ENCODE assay signal across 17 cellular contexts in genomic region chr6:142303191-142303564, GRCh38. TPM values are rescaled to one million over a fixed set of nuclear protein-coding genes. Genes with fewer than 3 reads are reported as not detected.
A peak's percentile ranks its signal among the peaks of the same experiment; 100 is the strongest.
DNase-seq lines count a peak whose midpoint lies in the region; ATAC-seq and TF ChIP-seq lines count a peak whose summit lies in the region.
"Had no signal": no experiment of that assay in that cellular context is flagged by ENCODE, and none has a peak within 500 bp of the region (broad histone marks: within the 10 kb centered on the region; RNA-seq: fewer than 3 reads in every experiment).

No MANE protein-coding gene starts in this region.

- H3K4me3 ChIP-seq in LNCaP clone FGC (ENCODE audit: low read depth, low read length) (peak overlapping the region; percentile 44), fibroblast of pulmonary artery (replicated peaks; ENCODE audit: low read depth, low read length) (peak overlapping the region; percentile 1), neuronal stem cell (ENCODE audit: low read length in 2 of 2) (no peak overlapping the region)
- H3K4me3 ChIP-seq: GM12878, lung had no signal

- H3K79me1 ChIP-seq in neuronal stem cell (ENCODE audit: low read depth, low read length), result no peaks in the 10 kb centered on the region

- no peak overlapping the region for H3K23ac ChIP-seq in neuronal stem cell (ENCODE audit: low read depth, low read length, poor library complexity)

- no peak overlapping the region for H2BK120ac ChIP-seq in neuronal stem cell (ENCODE audit: low read depth, low read length)

- no peak overlapping the region for H3K4ac ChIP-seq in neuronal stem cell (ENCODE audit: low read length)

- intact Hi-C loops in CD14-positive monocyte (cut with micrococcal nuclease), result no loop called here

- H3K27me3 Mint-ChIP-seq in nephron progenitor cell (ENCODE audit: low read depth, poor library complexity) (peaks cover 37% of the 10 kb centered on the region), CD14-positive monocyte (ENCODE audit: low read depth in 3 of 3) (peaks cover 27 to 34% (median 28%) of the 10 kb centered on the region in 3 donors)

- H3K27ac ChIP-seq in C4-2B (peak overlapping the region; percentile 88; the same call in 1 of the 2 replicates), neuronal stem cell (replicated peaks; ENCODE audit: low read length) (no peak overlapping the region)
- H3K27ac ChIP-seq: cardiac muscle cell had no signal

- no peaks in the 10 kb centered on the region for H3K36me3 ChIP-seq in neuronal stem cell (replicated peaks in 1 of 2; ENCODE audit: control insufficient read depth in 2 of 2, insufficient read depth in 2 of 2, low read length in 2 of 2)
- H3K36me3 ChIP-seq: cardiac muscle cell had no signal

- H3K14ac ChIP-seq in neuronal stem cell (ENCODE audit: low read length), result no peak overlapping the region

- H4K8ac ChIP-seq in neuronal stem cell (ENCODE audit: low read depth, low read length), result no peak overlapping the region

- H2AK5ac ChIP-seq in neuronal stem cell (ENCODE audit: low read depth, low read length), result no peak overlapping the region

- DNase-seq in LNCaP clone FGC (ENCODE audit: low read depth) (no peak), fibroblast of pulmonary artery (ENCODE audit: low read depth) (no peak), nephron progenitor cell (no peak), CD14-positive monocyte (ENCODE audit: low spot score) (no peak), NCI-H1048 (lab: John Stamatoyannopoulos, UW) (no peak), neuronal stem cell (ENCODE audit: low spot score) (no peak)
- DNase-seq: activated naive CD4-positive, alpha-beta T cell treated with Interleukin-2 at 50 U/mL for 16 hours; DMS79 treated with DMSO at 0.1 percent for 48 hours; NCI-H1417 treated with DMSO at 0.1 percent for 48 hours; NCI-H524; T1000 had no signal

- peak overlapping the region; percentile 91 for H3K4me3 Mint-ChIP-seq in nephron progenitor cell
- H3K4me3 Mint-ChIP-seq in CD14-positive monocyte, result peak overlapping the region in 1 of 2 donors; percentile 93
- H3K4me3 Mint-ChIP-seq: IgD-negative memory B cell had no signal

- no peak for ATAC-seq in HG02610 (IDR thresholded peaks at IDR 0.05; ENCODE audit: unreplicated experiment)
- ATAC-seq: GM12878 had no signal

- no peak overlapping the region for H2BK5ac ChIP-seq in neuronal stem cell (ENCODE audit: low read length)

- H3K9me3 ChIP-seq in neuronal stem cell (replicated peaks in 1 of 2; ENCODE audit: control insufficient read depth in 2 of 2, insufficient read depth in 1 of 2, low read depth in 1 of 2, low read length in 2 of 2), result no peaks in the 10 kb centered on the region

- WGBS in neuronal stem cell (ENCODE audit: extremely low coverage in 2 of 2, insufficient read length in 2 of 2, insufficient replicate concordance in 1 of 2), 2 donors, result no CpG with 5 or more reads among the region's 1 CpG

- H3K9me3 Mint-ChIP-seq in nephron progenitor cell (no peaks in the 10 kb centered on the region), CD14-positive monocyte (peaks cover 0 to 8% (median 2%) of the 10 kb centered on the region in 7 donors)

- H3K36me3 Mint-ChIP-seq in nephron progenitor cell (ENCODE audit: low read depth) (no peaks in the 10 kb centered on the region), CD14-positive monocyte (peaks cover 0 to 7% of the 10 kb centered on the region in 2 donors)
- H3K36me3 Mint-ChIP-seq: IgD-negative memory B cell had no signal

- H2BK15ac ChIP-seq in neuronal stem cell (ENCODE audit: low read length), result no peak overlapping the region

- H3K9ac ChIP-seq in neuronal stem cell (ENCODE audit: low read depth, low read length, poor library complexity), result no peak overlapping the region

- H2BK12ac ChIP-seq in neuronal stem cell (ENCODE audit: low read length), result no peak overlapping the region

- H3K4me1 ChIP-seq in neuronal stem cell (ENCODE audit: control insufficient read depth in 2 of 2, insufficient read depth in 1 of 2, low read depth in 1 of 2, low read length in 2 of 2), result peaks cover 1 to 3% of the 10 kb centered on the region in 2 donors

- no peak overlapping the region for H2AFZ ChIP-seq in neuronal stem cell (ENCODE audit: low read length)

- H3K4me1 Mint-ChIP-seq in nephron progenitor cell (peaks cover 6% of the 10 kb centered on the region), CD14-positive monocyte (peaks cover 15% of the 10 kb centered on the region)

- H3K27ac Mint-ChIP-seq in nephron progenitor cell, result no peak overlapping the region
- H3K27ac Mint-ChIP-seq in CD14-positive monocyte, result no peak overlapping the region
- H3K27ac Mint-ChIP-seq: IgD-negative memory B cell had no signal

- H3K18ac ChIP-seq in neuronal stem cell (ENCODE audit: low read length), result no peak overlapping the region

- peaks cover 0 to 14% (median 0%) of the 10 kb centered on the region in 3 experiments for H3K27me3 ChIP-seq in neuronal stem cell (ENCODE audit: control insufficient read depth in 3 of 3, insufficient read depth in 3 of 3, low read depth in 1 of 3, low read length in 3 of 3)

- no peak overlapping the region for H4K91ac ChIP-seq in neuronal stem cell (ENCODE audit: low read depth, low read length, poor library complexity)

- H3K4me2 ChIP-seq in neuronal stem cell (ENCODE audit: insufficient read depth, low read length, poor library complexity, severe bottlenecking), result no peak overlapping the region

- TF ChIP-seq CTCF in C4-2B (conservative IDR thresholded peaks at IDR 0.05) (no peak), LNCaP clone FGC (IDR thresholded peaks at IDR 0.05; ENCODE audit: control insufficient read depth, extremely low read depth, insufficient read depth) (no peak), fibroblast of pulmonary artery (IDR thresholded peaks at IDR 0.05; ENCODE audit: low read length, missing control alignments) (no peak), nephron progenitor cell (IDR thresholded peaks at IDR 0.05) (no peak), CD14-positive monocyte (IDR thresholded peaks at IDR 0.05) (no peak)

RNA-seq across cellular contexts. Expression of gene ADGRG6, which starts 1.4 kb away (rescaled TPM):
- under 1 TPM in 1 of 2 donors, not detected in 1; 0.18 TPM for polyA plus RNA-seq in CD14-positive monocyte
- polyA plus RNA-seq in neuronal stem cell (2013, experiment 1 of 2), result 0.47 TPM
- polyA plus RNA-seq in neuronal stem cell (2013, experiment 2 of 2), result 0.40 TPM
- polyA plus RNA-seq: IgD-negative memory B cell had no signal

Comparison
In these comparisons a context has a peak if more than half of its experiments do, and no peak if none do; other contexts are left out.
1. H3K4me3 ChIP-seq: peak in LNCaP clone FGC (single experiment) and fibroblast of pulmonary artery (single experiment); none in neuronal stem cell (0 of 2).